ENCODE assay signal across 28 cellular contexts in genomic region chr20:61580958-61581824, GRCh38.
"Had no signal": no experiment of that assay in that cellular context is flagged by ENCODE, and none has a peak within 500 bp of the region (broad histone marks: within the 10 kb centered on the region; RNA-seq: fewer than 3 reads in every experiment).

No MANE protein-coding gene starts in this region.

- H3K27me3 Mint-ChIP-seq: natural killer cell treated with Interleukin-12 subunit alpha and Interleukin-12 subunit beta and Interleukin-15 and Interleukin-18, amount 100 ng/mL, for 72 hours had no signal

- H3K27me3 ChIP-seq: neutrophil, pancreas, transverse colon, upper lobe of left lung had no signal

- H3K36me3 ChIP-seq: heart right ventricle, left ventricle myocardium inferior, neutrophil, pancreas, prostate gland, sigmoid colon, spleen, transverse colon, upper lobe of left lung had no signal

- FAIRE-seq: pancreas, small intestine, urothelium cell line had no signal

- DNase-seq: heart right ventricle; islet precursor cell; left ventricle myocardium inferior; midbrain; naive thymus-derived CD4-positive, alpha-beta T cell; occipital lobe; retina; right cardiac atrium; sigmoid colon; small intestine; spleen; stimulated activated CD4-positive, alpha-beta T cell treated with anti-CD3 and anti-CD28 coated beads, Interleukin-2, amount 100 ng/mL, for 48 hours; stimulated activated CD4-positive, alpha-beta T cell treated with anti-CD3 and anti-CD28 coated beads, Interleukin-4, amount 100 ng/mL, for 4 hours; stimulated activated CD8-positive, alpha-beta memory T cell treated with anti-CD3 and anti-CD28 coated beads, Interleukin-4, amount 100 ng/mL, for 48 hours; stimulated activated naive CD4-positive, alpha-beta T cell treated with Interleukin-2 at 50 U/mL for 16 hours; stimulated activated naive CD8-positive, alpha-beta T cell treated with anti-CD3 and anti-CD28 coated beads, Interleukin-15, amount 100 ng/mL, for 72 hours; substantia nigra; transverse colon had no signal

- H3K4me1 Mint-ChIP-seq: stimulated activated memory B cell treated with anti-CD40 and anti-IgM and Interleukin-4, amounts not matched to agents 10 μg/mL and 1 μg/mL and 100 μg/mL, for 72 hours; stimulated activated naive CD8-positive, alpha-beta T cell treated with anti-CD3 and anti-CD28 coated beads, Interleukin-15, amount 100 ng/mL, for 72 hours had no signal

- H3K4me2 ChIP-seq: hepatocyte had no signal

- H3K9me3 Mint-ChIP-seq: natural killer cell treated with Interleukin-12 subunit alpha and Interleukin-12 subunit beta and Interleukin-15 and Interleukin-18, amount 100 ng/mL, for 72 hours; stimulated activated memory B cell treated with anti-CD40 and anti-IgM and Interleukin-4, amounts not matched to agents 10 μg/mL and 1 μg/mL and 100 μg/mL, for 72 hours; stimulated activated naive CD8-positive, alpha-beta T cell treated with anti-CD3 and anti-CD28 coated beads, Interleukin-15, amount 100 ng/mL, for 72 hours had no signal

- H3K27ac Mint-ChIP-seq: naive thymus-derived CD4-positive, alpha-beta T cell; natural killer cell treated with Interleukin-12 subunit alpha and Interleukin-12 subunit beta and Interleukin-15 and Interleukin-18, amount 100 ng/mL, for 72 hours; stimulated activated memory B cell treated with anti-CD40 and anti-IgM and Interleukin-4, amounts not matched to agents 10 μg/mL and 1 μg/mL and 100 μg/mL, for 72 hours; stimulated activated naive CD8-positive, alpha-beta T cell treated with anti-CD3 and anti-CD28 coated beads, Interleukin-15, amount 100 ng/mL, for 72 hours had no signal

- H2AFZ ChIP-seq: hepatocyte had no signal

- H3K79me2 ChIP-seq: hepatocyte had no signal

- H3K4me3 Mint-ChIP-seq: naive thymus-derived CD4-positive, alpha-beta T cell; natural killer cell treated with Interleukin-12 subunit alpha and Interleukin-12 subunit beta and Interleukin-15 and Interleukin-18, amount 100 ng/mL, for 72 hours; stimulated activated memory B cell treated with anti-CD40 and anti-IgM and Interleukin-4, amounts not matched to agents 10 μg/mL and 1 μg/mL and 100 μg/mL, for 72 hours; stimulated activated naive CD8-positive, alpha-beta T cell treated with anti-CD3 and anti-CD28 coated beads, Interleukin-15, amount 100 ng/mL, for 72 hours had no signal

- H3K9me3 ChIP-seq: heart right ventricle, left ventricle myocardium inferior, mucosa of descending colon, neutrophil, pancreas, prostate gland, sigmoid colon, transverse colon, upper lobe of left lung had no signal

- H3K36me3 Mint-ChIP-seq: naive thymus-derived CD4-positive, alpha-beta T cell; natural killer cell treated with Interleukin-12 subunit alpha and Interleukin-12 subunit beta and Interleukin-15 and Interleukin-18, amount 100 ng/mL, for 72 hours; stimulated activated memory B cell treated with anti-CD40 and anti-IgM and Interleukin-4, amounts not matched to agents 10 μg/mL and 1 μg/mL and 100 μg/mL, for 72 hours had no signal

- H3K4me1 ChIP-seq: prostate gland, spleen, transverse colon, upper lobe of left lung had no signal

- H3K27ac ChIP-seq: heart right ventricle, hepatocyte, left ventricle myocardium inferior, neutrophil, pancreas, prostate gland, sigmoid colon, spleen, transverse colon, upper lobe of left lung had no signal

- H3K4me3 ChIP-seq: heart right ventricle, hepatocyte, left ventricle myocardium inferior, lung, mucosa of descending colon, pancreas, prostate gland, sigmoid colon, spleen, transverse colon, upper lobe of left lung had no signal
